2 cellular contexts compared by ENCODE assay signal in the genomic region with DNA sequence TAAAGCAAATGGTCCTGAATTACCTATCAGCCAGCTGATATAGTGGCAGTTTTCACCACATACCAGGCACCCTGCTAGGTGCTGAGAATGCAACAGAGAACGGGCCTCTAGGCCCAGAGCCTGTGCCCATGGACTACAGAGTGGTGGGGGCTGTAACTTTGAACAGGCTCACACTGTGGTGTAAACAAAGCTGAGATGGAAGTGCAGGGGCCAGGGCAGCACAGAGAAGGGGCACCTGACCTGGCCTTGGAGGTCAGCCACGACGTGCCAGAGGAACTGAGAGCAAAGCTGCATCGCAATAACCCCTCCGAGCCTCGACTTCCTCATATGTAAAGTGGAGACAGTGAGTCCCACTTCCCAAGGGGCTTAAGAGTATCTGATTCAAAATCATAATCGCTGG.
TF ChIP-seq lines count a peak whose summit lies in the region.

No MANE protein-coding gene starts in this region.

TF ChIP-seq in H1, 55 proteins besides CTCF, POLR2A, EP300 and RAD21:
- TF ChIP-seq SP4 (IDR thresholded peaks at IDR 0.05; ENCODE audit: low read length) (no peak), TEAD4 (IDR thresholded peaks at IDR 0.05; ENCODE audit: low read depth, low read length) (0 out of 2 replicates have a peak, but pooled peaks have one; percentile 46), POLR2AphosphoS5 (IDR thresholded peaks at IDR 0.05; ENCODE audit: low read depth, low read length) (no peak)

TF ChIP-seq in HepG2, 621 proteins besides CTCF, POLR2A, EP300 and RAD21:
- no peak for TF ChIP-seq ZNF891 (CRISPR knock-in tag; IDR thresholded peaks at IDR 0.05)
- no peak for TF ChIP-seq SNAPC4 (CRISPR knock-in tag; IDR thresholded peaks at IDR 0.05)
- no peak for TF ChIP-seq MLXIP (CRISPR knock-in tag; IDR thresholded peaks at IDR 0.05; ENCODE audit: borderline replicate concordance)
- TF ChIP-seq, protein P1, sequence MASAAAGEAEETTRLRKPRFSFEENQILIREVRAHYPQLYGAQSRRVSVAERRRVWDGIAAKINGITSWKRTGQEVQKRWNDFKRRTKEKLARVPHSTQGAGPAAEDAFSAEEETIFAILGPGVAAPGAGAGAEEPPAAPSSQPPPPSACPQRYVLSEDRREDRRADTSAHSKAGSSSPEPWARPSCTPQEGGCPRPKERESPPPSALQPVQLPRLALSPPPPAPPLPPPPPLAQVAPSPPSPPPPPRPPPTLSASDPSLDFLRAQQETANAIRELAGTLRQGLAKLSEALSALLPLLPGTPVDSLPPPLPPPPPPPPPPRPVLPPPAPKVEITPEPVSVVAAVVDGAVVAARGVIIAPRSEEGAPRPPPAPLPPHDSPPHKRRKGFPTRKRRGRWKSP (CRISPR knock-in tag; IDR thresholded peaks at IDR 0.05), result no peak
- no peak for TF ChIP-seq STAG1 (CRISPR knock-in tag; IDR thresholded peaks at IDR 0.05)
- TF ChIP-seq ZZZ3 (CRISPR knock-in tag; IDR thresholded peaks at IDR 0.05; ENCODE audit: borderline replicate concordance), result no peak
- no peak for TF ChIP-seq ZNF556 (CRISPR knock-in tag; IDR thresholded peaks at IDR 0.05; ENCODE audit: borderline replicate concordance)
- TF ChIP-seq ZMAT3 (CRISPR knock-in tag; conservative IDR thresholded peaks at IDR 0.05), result no peak
- TF ChIP-seq FOXO1 (CRISPR knock-in tag; IDR thresholded peaks at IDR 0.05), result no peak
- TF ChIP-seq POGK (CRISPR knock-in tag; conservative IDR thresholded peaks at IDR 0.05), result no peak
- TF ChIP-seq ZNF761 (CRISPR knock-in tag; conservative IDR thresholded peaks at IDR 0.05), result no peak
